ENCODE assay signal across 1 cellular context in the genomic region with DNA sequence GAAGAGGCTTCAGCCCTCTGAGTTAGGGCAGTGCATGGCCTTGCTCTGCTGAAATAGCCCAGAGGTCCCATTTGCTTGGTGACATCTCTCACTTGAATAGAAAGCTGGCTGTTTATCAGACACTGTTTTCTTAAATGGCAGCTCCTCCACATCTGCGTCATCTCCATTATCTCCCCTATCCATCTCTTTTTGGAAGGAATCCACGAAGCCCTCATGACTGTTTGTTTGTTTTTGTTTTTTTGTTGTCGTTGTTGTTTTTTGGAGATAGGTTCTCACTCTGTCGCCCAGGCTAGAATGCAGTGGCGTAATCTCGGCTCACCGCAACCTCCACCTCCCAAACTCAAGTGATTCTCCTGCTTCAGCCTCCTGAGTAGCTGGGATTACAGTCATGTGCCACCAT.
TF ChIP-seq lines count a peak whose summit lies in the region.

No MANE protein-coding gene starts in this region.

TF ChIP-seq in PFSK-1, 5 proteins besides CTCF, POLR2A, EP300 and RAD21:
- TF ChIP-seq, protein P1, sequence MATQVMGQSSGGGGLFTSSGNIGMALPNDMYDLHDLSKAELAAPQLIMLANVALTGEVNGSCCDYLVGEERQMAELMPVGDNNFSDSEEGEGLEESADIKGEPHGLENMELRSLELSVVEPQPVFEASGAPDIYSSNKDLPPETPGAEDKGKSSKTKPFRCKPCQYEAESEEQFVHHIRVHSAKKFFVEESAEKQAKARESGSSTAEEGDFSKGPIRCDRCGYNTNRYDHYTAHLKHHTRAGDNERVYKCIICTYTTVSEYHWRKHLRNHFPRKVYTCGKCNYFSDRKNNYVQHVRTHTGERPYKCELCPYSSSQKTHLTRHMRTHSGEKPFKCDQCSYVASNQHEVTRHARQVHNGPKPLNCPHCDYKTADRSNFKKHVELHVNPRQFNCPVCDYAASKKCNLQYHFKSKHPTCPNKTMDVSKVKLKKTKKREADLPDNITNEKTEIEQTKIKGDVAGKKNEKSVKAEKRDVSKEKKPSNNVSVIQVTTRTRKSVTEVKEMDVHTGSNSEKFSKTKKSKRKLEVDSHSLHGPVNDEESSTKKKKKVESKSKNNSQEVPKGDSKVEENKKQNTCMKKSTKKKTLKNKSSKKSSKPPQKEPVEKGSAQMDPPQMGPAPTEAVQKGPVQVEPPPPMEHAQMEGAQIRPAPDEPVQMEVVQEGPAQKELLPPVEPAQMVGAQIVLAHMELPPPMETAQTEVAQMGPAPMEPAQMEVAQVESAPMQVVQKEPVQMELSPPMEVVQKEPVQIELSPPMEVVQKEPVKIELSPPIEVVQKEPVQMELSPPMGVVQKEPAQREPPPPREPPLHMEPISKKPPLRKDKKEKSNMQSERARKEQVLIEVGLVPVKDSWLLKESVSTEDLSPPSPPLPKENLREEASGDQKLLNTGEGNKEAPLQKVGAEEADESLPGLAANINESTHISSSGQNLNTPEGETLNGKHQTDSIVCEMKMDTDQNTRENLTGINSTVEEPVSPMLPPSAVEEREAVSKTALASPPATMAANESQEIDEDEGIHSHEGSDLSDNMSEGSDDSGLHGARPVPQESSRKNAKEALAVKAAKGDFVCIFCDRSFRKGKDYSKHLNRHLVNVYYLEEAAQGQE (IDR thresholded peaks at IDR 0.05; ENCODE audit: insufficient read depth in 1 of 2, low read depth in 2 of 2, low read length in 2 of 2), result no peak
- no peak for TF ChIP-seq TAF1 (IDR thresholded peaks at IDR 0.05; ENCODE audit: borderline replicate concordance, insufficient read depth, low read length)
- TF ChIP-seq SIN3A (IDR thresholded peaks at IDR 0.05; ENCODE audit: borderline replicate concordance, insufficient read depth, low read length), result no peak
- TF ChIP-seq POLR2AphosphoS5 (IDR thresholded peaks at IDR 0.05; ENCODE audit: low read depth, low read length), result 0 out of 2 replicates have a peak, but pooled peaks have one; percentile 4
- TF ChIP-seq FOXP2 (optimal IDR thresholded peaks at IDR 0.05; ENCODE audit: borderline replicate concordance, extremely low read depth, extremely low read length, insufficient read depth), result no peak
